In genomic region chr17:73261952-73262675, GRCh38 we compare ENCODE assay signal across 9 cellular contexts. TPM values are rescaled to one million over a fixed set of nuclear protein-coding genes. Genes with fewer than 3 reads are reported as not detected.
DNase-seq lines count a peak whose midpoint lies in the region; TF ChIP-seq lines count a peak whose summit lies in the region.
"Had no signal": no experiment of that assay in that cellular context is flagged by ENCODE, and none has a peak within 500 bp of the region (broad histone marks: within the 10 kb centered on the region; RNA-seq: fewer than 3 reads in every experiment).

No MANE protein-coding gene starts in this region.

- H3K4me1 ChIP-seq in HUES6 (ENCODE audit: control insufficient read depth, insufficient read depth, low read length) (peaks cover 20% of the 10 kb centered on the region), iPS-18a (ENCODE audit: control insufficient read depth, low read depth, low read length) (peaks cover 17% of the 10 kb centered on the region)
- H3K4me1 ChIP-seq in CD8-positive, alpha-beta memory T cell (ENCODE audit: insufficient read depth, low read length): no peaks in the 10 kb centered on the region
- H3K4me1 ChIP-seq: thyroid gland had no signal

- peak overlapping the region; percentile 41 for H3K9ac ChIP-seq in HUES6 (ENCODE audit: low read length)
- H3K9ac ChIP-seq in iPS-18a (ENCODE audit: low read length): peak overlapping the region; percentile 18

- in situ Hi-C loops in KBM-7 (cut with MboI; ENCODE audit: low pct_unique_long_range_greater_than_20kb, low sequenced_read_pairs): loop anchor here (25.0 kb wide), 2 partner anchors 100 to 700 kb away; no protein-coding TSS in a partner anchor

- H3K27ac Mint-ChIP-seq in progenitor cell of endocrine pancreas: peak overlapping the region; percentile 98
- no peak overlapping the region for H3K27ac Mint-ChIP-seq in CD8-positive, alpha-beta memory T cell

- no peaks in the 10 kb centered on the region for H3K36me3 Mint-ChIP-seq in progenitor cell of endocrine pancreas (ENCODE audit: insufficient read depth)
- no peaks in the 10 kb centered on the region for H3K36me3 Mint-ChIP-seq in CD8-positive, alpha-beta memory T cell

- POLR2A ChIA-PET in CD8-positive, alpha-beta memory T cell (lab: Charles Lee): no interaction called here

- H3K36me3 ChIP-seq in HUES6 (ENCODE audit: control insufficient read depth, insufficient read depth, low read length) (no peaks in the 10 kb centered on the region), iPS-18a (ENCODE audit: control insufficient read depth, low read depth, low read length) (no peaks in the 10 kb centered on the region)
- no peaks in the 10 kb centered on the region for H3K36me3 ChIP-seq in CD8-positive, alpha-beta memory T cell (ENCODE audit: insufficient read depth, low read length)
- H3K36me3 ChIP-seq: thyroid gland had no signal

- peak overlapping the region; percentile 59 for H3K4me3 Mint-ChIP-seq in progenitor cell of endocrine pancreas (ENCODE audit: low read depth)
- H3K4me3 Mint-ChIP-seq in CD8-positive, alpha-beta memory T cell: no peak overlapping the region

- peak overlapping the region; percentile 25; the same call in 1 of the 2 replicates for H3K4me3 ChIP-seq in HUES6 (ENCODE audit: low read depth, low read length)
- peak overlapping the region; percentile 16 for H3K4me3 ChIP-seq in iPS-18a (ENCODE audit: low read length)
- no peak overlapping the region for H3K4me3 ChIP-seq in CD8-positive, alpha-beta memory T cell (ENCODE audit: low read length)
- H3K4me3 ChIP-seq: thyroid gland had no signal

- TF ChIP-seq CTCF in progenitor cell of endocrine pancreas (IDR thresholded peaks at IDR 0.05; ENCODE audit: unreplicated experiment): no peak

- no peaks in the 10 kb centered on the region for H3K27me3 Mint-ChIP-seq in progenitor cell of endocrine pancreas
- peaks cover 0 to 4% of the 10 kb centered on the region in 2 donors for H3K27me3 Mint-ChIP-seq in CD8-positive, alpha-beta memory T cell

- DNase-seq in SKM-1 (lab: John Stamatoyannopoulos, UW; ENCODE audit: unreplicated experiment): peak; percentile 80
- no peak for DNase-seq in progenitor cell of endocrine pancreas (ENCODE audit: low spot score, unreplicated experiment)
- DNase-seq in KBM-7: no peak
- no peak for DNase-seq in cerebellar nuclear complex (lab: John Stamatoyannopoulos, UW)
- DNase-seq in CD8-positive, alpha-beta memory T cell: no peak
- DNase-seq in NCI-H1105 treated with DMSO at 0.1 percent for 48 hours (lab: John Stamatoyannopoulos, UW): no peak
- DNase-seq: thyroid gland had no signal

- H3K27ac ChIP-seq in HUES6 (ENCODE audit: low read depth, low read length) (no peak overlapping the region), iPS-18a (ENCODE audit: low read length) (no peak overlapping the region)
- no peak overlapping the region for H3K27ac ChIP-seq in CD8-positive, alpha-beta memory T cell (ENCODE audit: low read depth, low read length)
- H3K27ac ChIP-seq: thyroid gland had no signal

- H3K4me1 Mint-ChIP-seq in progenitor cell of endocrine pancreas (ENCODE audit: low read depth): peaks cover 30% of the 10 kb centered on the region
- H3K4me1 Mint-ChIP-seq in CD8-positive, alpha-beta memory T cell: no peaks in the 10 kb centered on the region

- CTCF ChIA-PET in CD8-positive, alpha-beta memory T cell (lab: Charles Lee): no interaction called here

- H3K9me3 Mint-ChIP-seq in progenitor cell of endocrine pancreas (ENCODE audit: low read depth): no peaks in the 10 kb centered on the region
- no peaks in the 10 kb centered on the region for H3K9me3 Mint-ChIP-seq in CD8-positive, alpha-beta memory T cell

- H3K27me3 ChIP-seq in HUES6 (ENCODE audit: control insufficient read depth, insufficient read depth, low read length) (peaks cover 9% of the 10 kb centered on the region; the same call in 1 of the 2 replicates), iPS-18a (ENCODE audit: control insufficient read depth, insufficient read depth, low read length) (peaks cover 7% of the 10 kb centered on the region)
- no peaks in the 10 kb centered on the region for H3K27me3 ChIP-seq in CD8-positive, alpha-beta memory T cell (ENCODE audit: insufficient read depth, low read length, poor library complexity, severe bottlenecking)
- H3K27me3 ChIP-seq: thyroid gland had no signal

- H3K9me3 ChIP-seq in HUES6 (ENCODE audit: control insufficient read depth, insufficient read depth, low read depth, low read length): no peaks in the 10 kb centered on the region
- H3K9me3 ChIP-seq in iPS-18a (ENCODE audit: control insufficient read depth, low read depth, low read length): no peaks in the 10 kb centered on the region
- H3K9me3 ChIP-seq in CD8-positive, alpha-beta memory T cell (ENCODE audit: low read length): no peaks in the 10 kb centered on the region
- H3K9me3 ChIP-seq: thyroid gland had no signal

RNA-seq across cellular contexts. Expression of gene CPSF4L, which starts 0.4 kb away (rescaled TPM):
- total RNA-seq in progenitor cell of endocrine pancreas: 0.33 TPM in 1 of 2 replicates, not detected in the other
- not detected for total RNA-seq in CD8-positive, alpha-beta memory T cell
- not detected for polyA plus RNA-seq in CD8-positive, alpha-beta memory T cell
- total RNA-seq: thyroid gland had no signal

RNA-seq across cellular contexts. Expression of gene CDC42EP4, which starts 49.7 kb away (rescaled TPM):
- total RNA-seq in progenitor cell of endocrine pancreas: 66.0 and 77.9 TPM in 2 replicates
- under 1 TPM; 0.47 to 0.55 TPM for total RNA-seq in CD8-positive, alpha-beta memory T cell
- polyA plus RNA-seq in CD8-positive, alpha-beta memory T cell: 0.29 TPM

Comparison
In these comparisons a context has a peak if more than half of its experiments do, and no peak if none do; other contexts are left out.
1. RNA of gene CDC42EP4, which starts 49.7 kb away (total RNA-seq): 66.0 to 77.9 TPM in progenitor cell of endocrine pancreas; 0.47 to 0.55 TPM in CD8-positive, alpha-beta memory T cell; every median in the first group is over 10 times any median in the second.